Comparison of ENCODE assay signal across 10 cellular contexts in the genomic region with DNA sequence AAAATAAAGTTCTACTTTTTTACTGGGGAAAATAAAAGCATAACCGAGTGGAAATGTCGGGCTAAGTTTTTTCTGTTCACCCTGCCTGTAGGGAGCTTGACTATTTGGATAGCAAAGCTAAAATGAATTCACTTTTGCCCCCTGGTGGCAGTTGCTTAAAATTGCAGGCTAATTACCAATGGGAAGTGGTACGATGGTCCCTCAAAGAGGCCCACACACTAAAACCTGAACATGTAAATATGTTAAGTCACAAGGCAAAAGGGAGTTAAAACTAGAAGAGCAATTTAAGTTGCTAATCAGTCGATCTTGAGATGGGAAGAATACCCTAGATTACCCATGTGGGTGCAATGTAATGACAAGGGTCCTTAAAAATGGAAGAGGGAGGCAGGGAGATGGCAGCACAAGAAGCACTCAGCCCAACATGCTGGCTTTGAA. TPM values are rescaled to one million over a fixed set of nuclear protein-coding genes. Genes with fewer than 3 reads are reported as not detected.
DNase-seq lines count a peak whose midpoint lies in the region; ATAC-seq and TF ChIP-seq lines count a peak whose summit lies in the region.
"Had no signal": no experiment of that assay in that cellular context is flagged by ENCODE, and none has a peak within 500 bp of the region (broad histone marks: within the 10 kb centered on the region; RNA-seq: fewer than 3 reads in every experiment).

No MANE protein-coding gene starts in this region.

- H3K27ac Mint-ChIP-seq in activated naive CD4-positive, alpha-beta T cell treated with anti-CD3 and anti-CD28 coated beads for 36 hours = no peak overlapping the region
- no peak overlapping the region for H3K27ac Mint-ChIP-seq in effector memory CD8-positive, alpha-beta T cell

- CTCF ChIA-PET in activated naive CD4-positive, alpha-beta T cell treated with anti-CD3 and anti-CD28 coated beads for 36 hours (lab: Charles Lee) = interaction anchor here (0.6 to 5.4 kb wide), 28 partner anchors 9 to 871 kb away, joined by 3 to 65 read pairs (median 3); no protein-coding TSS in a partner anchor

- peaks cover 10% of the 10 kb centered on the region for H3K9me3 ChIP-seq in NT2/D1 (ENCODE audit: insufficient read depth, low read length)
- H3K9me3 ChIP-seq in adrenal gland (replicated peaks in 1 of 3) = no peaks in the 10 kb centered on the region

- peak in 2 of 6 experiments; percentile 16 to 23 for TF ChIP-seq CTCF in adrenal gland (IDR thresholded peaks at IDR 0.05)

- DNase-seq in activated naive CD4-positive, alpha-beta T cell treated with anti-CD3 and anti-CD28 coated beads for 36 hours = peak; percentile 60
- DNase-seq in activated naive CD4-positive, alpha-beta T cell treated with anti-CD3 and anti-CD28 coated beads, Interleukin-2, amount 50 U/mL, for 16 hours = no peak
- DNase-seq in NT2/D1 (ENCODE audit: low read depth, low spot score) = peak; percentile 32
- DNase-seq in effector memory CD8-positive, alpha-beta T cell = peak; percentile 12 to 25 (median 17)
- DNase-seq in stimulated activated CD4-positive, alpha-beta T cell treated with anti-CD3 and anti-CD28 coated beads, TNF-alpha, amount 100 ng/mL, for 24 hours (ENCODE audit: low read depth in 3 of 3) = peak in 2 of 3 experiments; percentile 3 to 9
- DNase-seq in NCI-H510A (lab: John Stamatoyannopoulos, UW) = no peak
- no peak for DNase-seq in adrenal gland

- peaks cover 3% of the 10 kb centered on the region for H3K9me3 Mint-ChIP-seq in activated naive CD4-positive, alpha-beta T cell treated with anti-CD3 and anti-CD28 coated beads for 36 hours
- H3K9me3 Mint-ChIP-seq in effector memory CD8-positive, alpha-beta T cell = peaks cover 3 to 6% of the 10 kb centered on the region in 2 donors

- H3K4me1 ChIP-seq in NT2/D1 (ENCODE audit: insufficient read depth, insufficient read length) (peaks cover 6% of the 10 kb centered on the region), adrenal gland (replicated peaks in 1 of 2) (no peaks in the 10 kb centered on the region)

- H3K4me1 Mint-ChIP-seq in activated naive CD4-positive, alpha-beta T cell treated with anti-CD3 and anti-CD28 coated beads for 36 hours (ENCODE audit: low read depth) = peaks cover 24% of the 10 kb centered on the region
- peaks cover 3 to 8% of the 10 kb centered on the region in 2 donors for H3K4me1 Mint-ChIP-seq in effector memory CD8-positive, alpha-beta T cell (ENCODE audit: low read depth in 2 of 2)

- H3K36me3 ChIP-seq in NT2/D1 (ENCODE audit: insufficient read depth, insufficient read length, low read length) (no peaks in the 10 kb centered on the region), adrenal gland (replicated peaks in 1 of 2) (no peaks in the 10 kb centered on the region)

- intact Hi-C loops in activated naive CD4-positive, alpha-beta T cell treated with anti-CD3 and anti-CD28 coated beads for 36 hours (cut with micrococcal nuclease) = loop anchor here (1.0 kb wide), 3 partner anchors 60 to 215 kb away; no protein-coding TSS in a partner anchor
- intact Hi-C loops in adrenal gland (cut with DNase I) = no loop called here

- no peaks in the 10 kb centered on the region for H3K27me3 Mint-ChIP-seq in activated naive CD4-positive, alpha-beta T cell treated with anti-CD3 and anti-CD28 coated beads for 36 hours (ENCODE audit: low read depth)
- peaks cover 0 to under 1% of the 10 kb centered on the region in 2 donors for H3K27me3 Mint-ChIP-seq in effector memory CD8-positive, alpha-beta T cell

- no peak overlapping the region for H3K27ac ChIP-seq in adrenal gland
- H3K27ac ChIP-seq: skin epidermis had no signal

- H3K4me3 ChIP-seq in NT2/D1 (ENCODE audit: insufficient read length, low read depth) (no peak overlapping the region), adrenal gland (no peak overlapping the region)
- H3K4me3 ChIP-seq: skin epidermis had no signal

- no peak overlapping the region for H3K9ac ChIP-seq in NT2/D1 (ENCODE audit: insufficient read length, low read depth)

- 40 to 56% (median 51%) methylated on average over 4 of the region's 4 CpGs for WGBS in adrenal gland, 4 donors

- no peak overlapping the region for H3K4me3 Mint-ChIP-seq in activated naive CD4-positive, alpha-beta T cell treated with anti-CD3 and anti-CD28 coated beads for 36 hours
- H3K4me3 Mint-ChIP-seq in effector memory CD8-positive, alpha-beta T cell = no peak overlapping the region

- peak; percentile 32 for ATAC-seq in effector memory CD8-positive, alpha-beta T cell (replicated peaks)
- no peak for ATAC-seq in HG03108 (IDR thresholded peaks at IDR 0.05; ENCODE audit: unreplicated experiment)

- no peaks in the 10 kb centered on the region for H3K36me3 Mint-ChIP-seq in activated naive CD4-positive, alpha-beta T cell treated with anti-CD3 and anti-CD28 coated beads for 36 hours (ENCODE audit: low read depth)
- H3K36me3 Mint-ChIP-seq in effector memory CD8-positive, alpha-beta T cell (ENCODE audit: insufficient read depth) = no peaks in the 10 kb centered on the region

- TF ChIP-seq POLR2A in adrenal gland (IDR thresholded peaks at IDR 0.05) = no peak

- no peaks in the 10 kb centered on the region for H3K27me3 ChIP-seq in NT2/D1 (ENCODE audit: insufficient read depth, insufficient read length)
- no peaks in the 10 kb centered on the region for H3K27me3 ChIP-seq in adrenal gland

RNA-seq across cellular contexts. Expression of a gene that starts 0.9 kb away (rescaled TPM):
- total RNA-seq in activated naive CD4-positive, alpha-beta T cell treated with anti-CD3 and anti-CD28 coated beads for 36 hours = not detected
- not detected for total RNA-seq in adrenal gland
- polyA plus RNA-seq in adrenal gland = not detected
- total RNA-seq: M059J had no signal

RNA-seq across cellular contexts. Expression of a gene that starts 2.4 kb away (rescaled TPM):
- not detected for total RNA-seq in activated naive CD4-positive, alpha-beta T cell treated with anti-CD3 and anti-CD28 coated beads for 36 hours
- total RNA-seq in adrenal gland = under 1 TPM in 1 of 8 donors, not detected in 7; 0.15 TPM
- polyA plus RNA-seq in adrenal gland = not detected
- total RNA-seq: M059J had no signal

RNA-seq across cellular contexts. Expression of a gene that starts 26.3 kb away (rescaled TPM):
- not detected for total RNA-seq in activated naive CD4-positive, alpha-beta T cell treated with anti-CD3 and anti-CD28 coated beads for 36 hours
- total RNA-seq in adrenal gland = not detected
- not detected for polyA plus RNA-seq in adrenal gland
- total RNA-seq: M059J had no signal

RNA-seq across cellular contexts. Expression of a gene that starts 48.6 kb away (rescaled TPM):
- total RNA-seq in activated naive CD4-positive, alpha-beta T cell treated with anti-CD3 and anti-CD28 coated beads for 36 hours = not detected
- not detected for total RNA-seq in adrenal gland
- polyA plus RNA-seq in adrenal gland = not detected
- total RNA-seq: M059J had no signal

Comparison
In these comparisons a context has a peak if more than half of its experiments do, and no peak if none do; other contexts are left out.
1. DNase-seq: peak in activated naive CD4-positive, alpha-beta T cell treated with anti-CD3 and anti-CD28 coated beads for 36 hours (single experiment), NT2/D1 (single experiment), effector memory CD8-positive, alpha-beta T cell (3 of 3) and stimulated activated CD4-positive, alpha-beta T cell treated with anti-CD3 and anti-CD28 coated beads, TNF-alpha, amount 100 ng/mL, for 24 hours (2 of 3); none in activated naive CD4-positive, alpha-beta T cell treated with anti-CD3 and anti-CD28 coated beads, Interleukin-2, amount 50 U/mL, for 16 hours (single experiment), NCI-H510A (single experiment) and adrenal gland (0 of 7).